In the genomic region with DNA sequence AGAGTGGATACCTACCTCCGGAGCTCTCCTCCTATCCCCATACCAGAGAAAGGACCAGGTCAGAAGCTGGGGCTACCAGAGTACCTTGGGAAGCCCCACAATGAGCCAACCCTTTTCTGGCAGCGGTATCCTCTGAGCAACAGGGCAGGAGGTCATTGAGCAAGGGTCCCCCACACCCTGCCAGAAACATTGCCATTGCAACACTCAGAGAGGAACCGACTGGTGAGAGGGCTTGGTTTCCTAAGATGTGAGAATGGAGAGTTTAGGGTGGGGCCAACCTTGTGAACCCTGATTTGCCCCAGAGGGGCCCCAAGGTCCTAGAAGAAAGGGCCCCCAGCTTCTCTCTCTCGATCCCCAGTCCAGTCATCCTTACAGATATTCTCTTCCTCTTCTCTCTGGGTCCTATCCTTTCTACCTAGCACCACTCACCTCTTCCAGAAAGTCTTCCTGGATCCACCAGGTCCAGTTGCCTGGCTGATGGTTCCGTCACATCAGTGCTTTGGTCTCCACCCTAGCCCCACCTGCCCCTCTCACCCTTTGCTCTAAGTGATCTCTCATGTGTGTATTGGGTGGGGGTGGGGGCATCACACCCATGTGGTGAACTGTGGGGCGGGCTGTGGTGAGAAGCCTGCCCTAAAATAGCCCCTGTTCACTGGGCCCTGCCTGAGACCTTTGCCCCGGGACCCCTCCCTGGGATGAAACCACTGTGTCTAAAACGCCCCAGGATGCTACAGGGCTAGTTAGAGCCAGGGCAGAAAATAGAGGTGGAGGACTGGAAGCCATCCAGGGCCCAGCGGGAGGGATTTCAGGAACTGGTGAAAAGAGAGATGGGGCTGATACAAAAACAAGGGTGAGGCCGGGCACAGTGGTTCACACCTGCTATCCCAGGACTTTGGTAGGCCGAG, we compare ENCODE assay signal across 1 cellular context.
TF ChIP-seq lines count a peak whose summit lies in the region.

No MANE protein-coding gene starts in this region.

TF ChIP-seq in IMR-90, 13 proteins besides CTCF, POLR2A, EP300 and RAD21:
- no peak for TF ChIP-seq RFX5 (IDR thresholded peaks at IDR 0.05; ENCODE audit: low read depth, low read length)
- TF ChIP-seq MAZ (IDR thresholded peaks at IDR 0.05; ENCODE audit: borderline replicate concordance, low read depth, low read length) = no peak
- no peak for TF ChIP-seq MAFK (IDR thresholded peaks at IDR 0.05; ENCODE audit: low read depth, low read length)
- TF ChIP-seq CEBPB (IDR thresholded peaks at IDR 0.05; ENCODE audit: low read depth, low read length) = no peak
- no peak for TF ChIP-seq FOS (IDR thresholded peaks at IDR 0.05; ENCODE audit: low read depth, low read length)
- no peak for TF ChIP-seq MXI1 (IDR thresholded peaks at IDR 0.05; ENCODE audit: borderline replicate concordance, low read depth, low read length)
- TF ChIP-seq NFE2L2 (IDR thresholded peaks at IDR 0.05; ENCODE audit: low read depth, low read length) = no peak
- no peak for TF ChIP-seq USF2 (IDR thresholded peaks at IDR 0.05; ENCODE audit: low read depth, low read length)
- no peak for TF ChIP-seq BHLHE40 (IDR thresholded peaks at IDR 0.05; ENCODE audit: low read depth, low read length)
- TF ChIP-seq, protein P1, sequence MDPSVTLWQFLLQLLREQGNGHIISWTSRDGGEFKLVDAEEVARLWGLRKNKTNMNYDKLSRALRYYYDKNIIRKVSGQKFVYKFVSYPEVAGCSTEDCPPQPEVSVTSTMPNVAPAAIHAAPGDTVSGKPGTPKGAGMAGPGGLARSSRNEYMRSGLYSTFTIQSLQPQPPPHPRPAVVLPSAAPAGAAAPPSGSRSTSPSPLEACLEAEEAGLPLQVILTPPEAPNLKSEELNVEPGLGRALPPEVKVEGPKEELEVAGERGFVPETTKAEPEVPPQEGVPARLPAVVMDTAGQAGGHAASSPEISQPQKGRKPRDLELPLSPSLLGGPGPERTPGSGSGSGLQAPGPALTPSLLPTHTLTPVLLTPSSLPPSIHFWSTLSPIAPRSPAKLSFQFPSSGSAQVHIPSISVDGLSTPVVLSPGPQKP (IDR thresholded peaks at IDR 0.05; ENCODE audit: borderline replicate concordance, low read depth, low read length) = no peak
- TF ChIP-seq RCOR1 (IDR thresholded peaks at IDR 0.05; ENCODE audit: insufficient replicate concordance, low read length) = no peak
- no peak for TF ChIP-seq CHD1 (IDR thresholded peaks at IDR 0.05; ENCODE audit: low read depth, low read length)
- TF ChIP-seq SMC3 (IDR thresholded peaks at IDR 0.05; ENCODE audit: low read depth, low read length) = no peak
